ENCODE assay signal across 22 cellular contexts in genomic region chr10:14124951-14125350, GRCh38.
DNase-seq lines count a peak whose midpoint lies in the region; ATAC-seq, FAIRE-seq and TF ChIP-seq lines count a peak whose summit lies in the region.
"Had no signal": no experiment of that assay in that cellular context is flagged by ENCODE, and none has a peak within 500 bp of the region (broad histone marks: within the 10 kb centered on the region; RNA-seq: fewer than 3 reads in every experiment).

No MANE protein-coding gene starts in this region.

- H3K4me1 ChIP-seq in K562 (replicated peaks in 1 of 2; ENCODE audit: control insufficient read depth in 2 of 2, insufficient read depth in 2 of 2, low read length in 2 of 2): no peaks in the 10 kb centered on the region
- H3K4me1 ChIP-seq: BLaER1, HAP-1 had no signal

- no peak overlapping the region for H3K27ac ChIP-seq in K562 (ENCODE audit: extremely low read depth, low read depth, low read length)
- H3K27ac ChIP-seq: BLaER1, GM23248, KMS-11, PC-9 had no signal

- in situ Hi-C loops in K562 (cut with MboI): no loop called here

- BruUV-seq in K562 (replicated peaks; lab: Mats Ljungman, UMichigan): no TSS peak

- H2AFZ ChIP-seq in K562 (ENCODE audit: low read depth, low read length): no peak overlapping the region
- H2AFZ ChIP-seq: GM23248, PC-9 had no signal

- whole genome bisulfite sequencing in K562 (ENCODE audit: insufficient coverage, low coverage, missing lambda C conversion rate): 0% methylated on average over 7 of the region's 7 CpGs

- intact Hi-C loops in K562 (cut with micrococcal nuclease): no loop called here

- peaks cover 4 to 13% of the 10 kb centered on the region in 2 experiments; a peak in 3 of 5 replicates for H3K27me3 ChIP-seq in K562 (ENCODE audit: control insufficient read depth in 2 of 2, insufficient read depth in 2 of 2, low read length in 2 of 2)
- H3K27me3 ChIP-seq: BLaER1 had no signal

- no peak overlapping the region for H3K9ac ChIP-seq in K562 (ENCODE audit: insufficient read depth in 1 of 2, low read depth in 2 of 2, low read length in 2 of 2)
- H3K9ac ChIP-seq: BLaER1, GM23248, KMS-11 had no signal

- TF ChIP-seq POLR2A in K562 (conservative IDR thresholded peaks at IDR 0.05): no peak

- no peaks in the 10 kb centered on the region for H4K20me1 ChIP-seq in K562 (replicated peaks; ENCODE audit: control insufficient read depth, insufficient read depth, low read length)
- H4K20me1 ChIP-seq: BLaER1 had no signal

- H3K4me3 ChIP-seq in AG10803 (ENCODE audit: low read length) (no peak overlapping the region), K562 (no peak overlapping the region), foreskin fibroblast (ENCODE audit: low read depth in 1 of 2, low read length in 2 of 2) (no peak overlapping the region)
- H3K4me3 ChIP-seq: BLaER1, GM12878, GM23248, HAP-1, PC-9 had no signal

- no peak for TF ChIP-seq CTCF in AG10803 (conservative IDR thresholded peaks at IDR 0.05; ENCODE audit: low read length)
- no peak for TF ChIP-seq CTCF in K562 (IDR thresholded peaks at IDR 0.05 in 2 of 3, conservative IDR thresholded peaks at IDR 0.05 in 1 of 3; ENCODE audit: insufficient read depth in 2 of 3, low read depth in 1 of 3, low read length in 3 of 3)
- no peak for TF ChIP-seq CTCF in foreskin fibroblast (IDR thresholded peaks at IDR 0.05; ENCODE audit: low read depth, low read length)

- no peak overlapping the region for H3K4me2 ChIP-seq in K562 (ENCODE audit: insufficient read depth, low read length)
- H3K4me2 ChIP-seq: BLaER1, KMS-11, PC-9 had no signal

- H3K9me1 ChIP-seq in K562 (ENCODE audit: control insufficient read depth, insufficient read depth, low read length): no peaks in the 10 kb centered on the region

- no peak for FAIRE-seq in K562 (lab: Jason Lieb, UNC)
- FAIRE-seq: D721Med, GM12878 had no signal

- DNase-seq in AG10803 (ENCODE audit: low read depth) (peak; percentile 32), K562 (ENCODE audit: extremely low read depth in 1 of 4, low spot score in 3 of 4) (no peak), foreskin fibroblast (peak; percentile 10), retina (peak; percentile 4), cerebellar nuclear complex (lab: John Stamatoyannopoulos, UW) (no peak)
- DNase-seq: GM23248, NCI-H1092 treated with DMSO at 0.1 percent for 48 hours, NCI-H1436 treated with DMSO at 0.1 percent for 48 hours, NCI-H1930, NCI-H2227 treated with DMSO at 0.1 percent for 48 hours, NCI-H510A treated with DMSO at 0.1 percent for 48 hours, NCI-H748 treated with DMSO at 0.1 percent for 48 hours, PC-9, RPMI8226, SHP77 had no signal

- no peaks in the 10 kb centered on the region for H3K79me2 ChIP-seq in K562 (ENCODE audit: control insufficient read depth, insufficient read depth, low read length)

- POLR2A ChIA-PET in K562 (lab: Yijun Ruan, JAX): interaction anchor here (1.9 kb wide), 1 partner anchor 61 kb away, joined by 5 read pairs; no protein-coding TSS in a partner anchor

- no peaks in the 10 kb centered on the region for H3K9me3 ChIP-seq in K562 (replicated peaks; ENCODE audit: control insufficient read depth, insufficient read depth, low read depth, low read length)
- H3K9me3 ChIP-seq: BLaER1, HAP-1 had no signal

- no peak for TF ChIP-seq EP300 in K562 (IDR thresholded peaks at IDR 0.05; ENCODE audit: low read length)

- CTCF ChIA-PET in K562 (lab: Yijun Ruan, JAX; ENCODE audit: low intra/inter-chr PET ratio): no interaction called here

- no peaks in the 10 kb centered on the region for H3K36me3 ChIP-seq in K562 (ENCODE audit: control insufficient read depth, insufficient read depth, low read length)
- H3K36me3 ChIP-seq: BLaER1, HAP-1 had no signal

- no peak for TF ChIP-seq RAD21 in K562 (CRISPR knock-in tag; conservative IDR thresholded peaks at IDR 0.05 in 1 of 2, IDR thresholded peaks at IDR 0.05 in 1 of 2)

- ATAC-seq in K562: no peak
- ATAC-seq in HG03442 (IDR thresholded peaks at IDR 0.05; ENCODE audit: unreplicated experiment): no peak
- ATAC-seq in HG02588 (IDR thresholded peaks at IDR 0.05; ENCODE audit: unreplicated experiment): no peak
- ATAC-seq: GM12878 had no signal

TF ChIP-seq in K562, 482 proteins besides CTCF, POLR2A, EP300 and RAD21:
- no peak for TF ChIP-seq GATAD2A (IDR thresholded peaks at IDR 0.05)
- TF ChIP-seq ZSCAN29 (IDR thresholded peaks at IDR 0.05): no peak
- 0 out of 2 replicates have a peak, but pooled peaks have one; percentile 18 for TF ChIP-seq MAFG (tag; conservative IDR thresholded peaks at IDR 0.05)
- TF ChIP-seq RFX1 (IDR thresholded peaks at IDR 0.05): peak; percentile 37; the same call in 1 of the 2 replicates

Comparison
In these comparisons a context has a peak if more than half of its experiments do, and no peak if none do; other contexts are left out.
1. DNase-seq: peak in AG10803 (single experiment), foreskin fibroblast (2 of 2) and retina (single experiment); none in K562 (0 of 4) and cerebellar nuclear complex (0 of 2).